Comparison of ENCODE assay signal across 1 cellular context in genomic region chr6:157628463-157628862, GRCh38.
TF ChIP-seq lines count a peak whose summit lies in the region.

No MANE protein-coding gene starts in this region.

TF ChIP-seq in WTC11, 78 proteins besides CTCF, POLR2A, EP300 and RAD21 (continued from another document):
- TF ChIP-seq MXD4 (CRISPR knock-in tag; IDR thresholded peaks at IDR 0.05; ENCODE audit: borderline replicate concordance) (no peak), EMX1 (CRISPR knock-in tag; IDR thresholded peaks at IDR 0.05) (no peak), AFF4 (CRISPR knock-in tag; IDR thresholded peaks at IDR 0.05; ENCODE audit: borderline replicate concordance) (no peak)
